4 cellular contexts compared by ENCODE assay signal in genomic region chr1:229714306-229714705, GRCh38.
"Had no signal": no experiment of that assay in that cellular context is flagged by ENCODE, and none has a peak within 500 bp of the region (broad histone marks: within the 10 kb centered on the region; RNA-seq: fewer than 3 reads in every experiment).

No MANE protein-coding gene starts in this region.

- H3K4me3 ChIP-seq: GM12878 had no signal

- DNase-seq: GDM1, GF-D8 had no signal

- FAIRE-seq: G401.6 had no signal
